Comparison of ENCODE assay signal across 8 cellular contexts in genomic region chrX:137427061-137427778, GRCh38.
DNase-seq lines count a peak whose midpoint lies in the region; ATAC-seq and TF ChIP-seq lines count a peak whose summit lies in the region.

No MANE protein-coding gene starts in this region.

- H3K4me3 ChIP-seq in CD4-positive, CD25-positive, alpha-beta regulatory T cell (ENCODE audit: low read depth, low read length): no peak overlapping the region
- peak overlapping the region; percentile 37 for H3K4me3 ChIP-seq in Jurkat, Clone E6-1 (ENCODE audit: low read length)
- H3K4me3 ChIP-seq in effector memory CD4-positive, alpha-beta T cell (ENCODE audit: insufficient read depth, low read depth, low read length, poor library complexity, severe bottlenecking): peak overlapping the region; percentile 44
- H3K4me3 ChIP-seq in neural cell (ENCODE audit: low read length): no peak overlapping the region

- no peak overlapping the region for H3K27ac ChIP-seq in CD4-positive, CD25-positive, alpha-beta regulatory T cell (ENCODE audit: insufficient read depth, low read length, poor library complexity, severe bottlenecking)
- no peak overlapping the region for H3K27ac ChIP-seq in effector memory CD4-positive, alpha-beta T cell (ENCODE audit: insufficient read depth, low read length, poor library complexity, severe bottlenecking)
- H3K27ac ChIP-seq in neural cell (ENCODE audit: low read length): no peak overlapping the region

- H3K79me2 ChIP-seq in neural cell (replicated peaks; ENCODE audit: insufficient read depth, low read length): no peaks in the 10 kb centered on the region

- peaks cover 0 to 3% (median 0%) of the 10 kb centered on the region in 7 donors for H3K9me3 Mint-ChIP-seq in CD4-positive, CD25-positive, alpha-beta regulatory T cell

- H3K36me3 Mint-ChIP-seq in CD4-positive, CD25-positive, alpha-beta regulatory T cell: no peaks in the 10 kb centered on the region

- H3F3A ChIP-seq in neural cell (ENCODE audit: insufficient read depth, low read length, poor library complexity, severe bottlenecking): no peaks in the 10 kb centered on the region

- no peak for ATAC-seq in CD4-positive, CD25-positive, alpha-beta regulatory T cell (ENCODE audit: low read depth in 2 of 2)

- no peak overlapping the region for H2AFZ ChIP-seq in neural cell (ENCODE audit: low read depth, low read length)

- H4K20me1 ChIP-seq in neural cell (ENCODE audit: insufficient read depth): no peaks in the 10 kb centered on the region

- intact Hi-C loops in head of caudate nucleus (cut with DNase I): no loop called here

- H3K4me1 Mint-ChIP-seq in CD4-positive, CD25-positive, alpha-beta regulatory T cell: peaks cover 0 to 13% (median 3%) of the 10 kb centered on the region in 4 donors

- no peak overlapping the region for H3K27ac Mint-ChIP-seq in CD4-positive, CD25-positive, alpha-beta regulatory T cell

- H3K36me3 ChIP-seq in CD4-positive, CD25-positive, alpha-beta regulatory T cell (ENCODE audit: control insufficient read depth, insufficient read depth, low read length): no peaks in the 10 kb centered on the region
- H3K36me3 ChIP-seq in effector memory CD4-positive, alpha-beta T cell (ENCODE audit: control insufficient read depth, insufficient read depth, low read length): no peaks in the 10 kb centered on the region
- H3K36me3 ChIP-seq in neural cell (ENCODE audit: insufficient read depth, low read length): no peaks in the 10 kb centered on the region

- TF ChIP-seq EP300 in neural cell (conservative IDR thresholded peaks at IDR 0.05; ENCODE audit: poor library complexity, severe bottlenecking): no peak

- H3K27me3 Mint-ChIP-seq in CD4-positive, CD25-positive, alpha-beta regulatory T cell: peaks cover 47% of the 10 kb centered on the region

- peak overlapping the region in 3 of 4 donors; percentile 10 to 74 (median 64) for H3K4me3 Mint-ChIP-seq in CD4-positive, CD25-positive, alpha-beta regulatory T cell

- no peak for TF ChIP-seq CTCF in neural cell (IDR thresholded peaks at IDR 0.05; ENCODE audit: poor library complexity, severe bottlenecking)

- H3K4me2 ChIP-seq in neural cell (ENCODE audit: low read length): no peak overlapping the region

- peaks cover 11% of the 10 kb centered on the region for H3K4me1 ChIP-seq in CD4-positive, CD25-positive, alpha-beta regulatory T cell (ENCODE audit: control insufficient read depth, insufficient read depth, low read length, poor library complexity, severe bottlenecking)
- H3K4me1 ChIP-seq in effector memory CD4-positive, alpha-beta T cell (ENCODE audit: control insufficient read depth, insufficient read depth, low read length, poor library complexity, severe bottlenecking): peaks cover 8% of the 10 kb centered on the region

- peaks cover 18% of the 10 kb centered on the region for H3K27me3 ChIP-seq in CD4-positive, CD25-positive, alpha-beta regulatory T cell (ENCODE audit: control insufficient read depth, insufficient read depth, low read length)
- H3K27me3 ChIP-seq in effector memory CD4-positive, alpha-beta T cell (replicated peaks; ENCODE audit: control insufficient read depth, insufficient read depth, low read length, poor library complexity, severe bottlenecking): peaks cover 20% of the 10 kb centered on the region
- peaks cover 71% of the 10 kb centered on the region for H3K27me3 ChIP-seq in neural cell (ENCODE audit: insufficient read depth, low read depth, low read length)

- DNase-seq in CD4-positive, CD25-positive, alpha-beta regulatory T cell: no peak
- DNase-seq in Jurkat, Clone E6-1 (ENCODE audit: low read depth, low spot score): no peak
- no peak for DNase-seq in effector memory CD4-positive, alpha-beta T cell
- DNase-seq in DMS79 (lab: John Stamatoyannopoulos, UW) (no peak), head of caudate nucleus (no peak), HPDE6-E6E7 (ENCODE audit: extremely low spot score) (no peak)
- no peak for DNase-seq in stimulated activated CD4-positive, alpha-beta T cell treated with anti-CD3 and anti-CD28 coated beads, Interleukin-12 subunit alpha, Interleukin-12 subunit beta, amount 100 ng/mL, for 4 hours

- H3K9ac ChIP-seq in neural cell (ENCODE audit: low read length): no peak overlapping the region

- no peaks in the 10 kb centered on the region for H3K9me2 ChIP-seq in neural cell (ENCODE audit: insufficient read depth, low read length)

- H3K9me3 ChIP-seq in CD4-positive, CD25-positive, alpha-beta regulatory T cell (ENCODE audit: control insufficient read depth in 2 of 2, low read length in 2 of 2): no peaks in the 10 kb centered on the region
- H3K9me3 ChIP-seq in effector memory CD4-positive, alpha-beta T cell (ENCODE audit: control insufficient read depth, low read length): no peaks in the 10 kb centered on the region
- H3K9me3 ChIP-seq in neural cell (ENCODE audit: low read length): no peaks in the 10 kb centered on the region

- TF ChIP-seq RAD21 in neural cell (conservative IDR thresholded peaks at IDR 0.05): no peak

TF ChIP-seq in neural cell, 6 proteins besides CTCF, POLR2A, EP300 and RAD21:
- peak; percentile 8 for TF ChIP-seq POLR2AphosphoS5 (IDR thresholded peaks at IDR 0.05)
- no peak for TF ChIP-seq REST (IDR thresholded peaks at IDR 0.05; ENCODE audit: borderline replicate concordance)
- no peak for TF ChIP-seq TAF1 (IDR thresholded peaks at IDR 0.05; ENCODE audit: low read depth)

Comparison
In these comparisons a context has a peak if more than half of its experiments do, and no peak if none do; other contexts are left out.
1. H3K4me3 ChIP-seq: peak in Jurkat, Clone E6-1 (single experiment) and effector memory CD4-positive, alpha-beta T cell (single experiment); none in CD4-positive, CD25-positive, alpha-beta regulatory T cell (single experiment) and neural cell (single experiment).